8 cellular contexts compared by ENCODE assay signal in the genomic region with DNA sequence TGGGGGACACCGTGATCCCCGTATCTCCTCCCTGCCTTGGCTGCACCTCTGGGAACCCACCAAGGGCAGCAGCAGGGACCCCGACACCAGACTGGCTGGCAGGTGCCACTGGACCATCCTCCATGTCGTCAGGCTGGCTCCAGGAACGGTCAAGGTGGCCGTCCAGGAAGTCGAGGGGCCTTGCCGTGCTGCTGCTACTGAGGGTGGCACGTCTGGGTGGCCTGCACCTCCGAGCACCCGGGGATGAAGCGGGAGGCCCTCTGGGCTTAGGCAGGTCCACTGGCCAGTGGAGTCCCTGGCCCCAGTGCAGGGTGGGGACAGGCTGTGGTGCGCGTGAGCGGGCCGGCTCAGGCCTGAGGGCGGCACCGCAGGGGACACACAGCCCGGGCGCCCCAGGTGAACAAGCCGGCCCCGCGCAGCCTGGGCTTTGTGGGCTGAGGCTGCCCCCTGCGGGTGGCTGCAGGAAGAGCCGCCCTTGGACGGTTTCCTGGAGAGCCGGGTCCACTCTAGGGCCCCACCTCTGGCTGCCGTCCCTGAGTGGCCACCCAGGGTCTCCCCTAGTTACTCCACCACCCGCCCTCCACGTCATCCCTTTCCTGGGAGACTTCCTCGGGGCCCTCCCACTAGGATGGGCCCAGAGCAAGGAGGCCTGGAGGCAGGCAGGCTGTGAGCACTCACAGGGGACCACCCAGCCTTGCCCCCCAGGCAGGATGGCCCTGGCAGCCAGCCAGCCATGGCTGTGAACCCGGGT. TPM values are rescaled to one million over a fixed set of nuclear protein-coding genes. Genes with fewer than 3 reads are reported as not detected.
DNase-seq lines count a peak whose midpoint lies in the region; ATAC-seq and TF ChIP-seq lines count a peak whose summit lies in the region.

No MANE protein-coding gene starts in this region.

- peaks cover 7% of the 10 kb centered on the region for H3F3A ChIP-seq in smooth muscle cell (ENCODE audit: low read depth)

- intact Hi-C loops in left ventricle myocardium inferior (cut with micrococcal nuclease): loop anchor here (5.0 kb wide), 1 partner anchor 85 kb away; no protein-coding TSS in a partner anchor

- no peak overlapping the region for H2AFZ ChIP-seq in smooth muscle cell (ENCODE audit: low read depth)

- no peaks in the 10 kb centered on the region for H3K79me2 ChIP-seq in smooth muscle cell (ENCODE audit: low read depth)

- 52% methylated on average over 27 of the region's 32 CpGs for WGBS in smooth muscle cell (ENCODE audit: low lambda C conversion rate)

- DNase-seq in AG09309 (ENCODE audit: low read depth): no peak
- peak; percentile 87 for DNase-seq in GM19240 (ENCODE audit: insufficient read length, low spot score)
- peak; percentile 46 for DNase-seq in activated naive CD8-positive, alpha-beta T cell treated with anti-CD3 and anti-CD28 coated beads, Interleukin-2, amount 50 U/mL, for 16 hours (ENCODE audit: low read depth, low spot score)
- peak; percentile 68 for DNase-seq in left ventricle myocardium inferior
- peak; percentile 12 for DNase-seq in smooth muscle cell (lab: John Stamatoyannopoulos, UW; ENCODE audit: unreplicated experiment)

- H3K4me1 ChIP-seq in left ventricle myocardium inferior (peaks cover 39% of the 10 kb centered on the region), smooth muscle cell (ENCODE audit: low read depth) (no peaks in the 10 kb centered on the region)

- H3K36me3 ChIP-seq in left ventricle myocardium inferior (no peaks in the 10 kb centered on the region), smooth muscle cell (ENCODE audit: low read depth) (no peaks in the 10 kb centered on the region)

- peak; percentile 88 for ATAC-seq in SK-N-SH treated with all-trans-retinoic acid at 6 μM for 48 hours
- ATAC-seq in GM18519 (IDR thresholded peaks at IDR 0.05; ENCODE audit: low FRiP score, unreplicated experiment): no peak
- ATAC-seq in HG03565 (IDR thresholded peaks at IDR 0.05; ENCODE audit: unreplicated experiment): no peak

- H3K4me3 ChIP-seq in AG09309 (ENCODE audit: control insufficient read depth, low read depth, low read length): no peak overlapping the region
- H3K4me3 ChIP-seq in left ventricle myocardium inferior: no peak overlapping the region
- H3K4me3 ChIP-seq in smooth muscle cell: no peak overlapping the region

- H3K27me3 ChIP-seq in left ventricle myocardium inferior (ENCODE audit: low read depth): no peaks in the 10 kb centered on the region
- no peaks in the 10 kb centered on the region for H3K27me3 ChIP-seq in smooth muscle cell (ENCODE audit: low read depth)

- no peak overlapping the region for H3K9ac ChIP-seq in smooth muscle cell (ENCODE audit: low read depth)

- peaks cover 23% of the 10 kb centered on the region for H4K20me1 ChIP-seq in smooth muscle cell (ENCODE audit: low read depth)

- no peaks in the 10 kb centered on the region for H3K9me3 ChIP-seq in left ventricle myocardium inferior (replicated peaks)
- no peaks in the 10 kb centered on the region for H3K9me3 ChIP-seq in smooth muscle cell (replicated peaks; ENCODE audit: low read depth)

- no peak overlapping the region for H3K27ac ChIP-seq in left ventricle myocardium inferior (replicated peaks)
- H3K27ac ChIP-seq in smooth muscle cell (ENCODE audit: low read depth): no peak overlapping the region

- H3K4me2 ChIP-seq in smooth muscle cell: no peak overlapping the region

- TF ChIP-seq CTCF in AG09309 (IDR thresholded peaks at IDR 0.05; ENCODE audit: control insufficient read depth, insufficient read depth, low read depth, low read length, missing control alignments): peak; percentile 81
- peak; percentile 96 for TF ChIP-seq CTCF in left ventricle myocardium inferior (IDR thresholded peaks at IDR 0.05; ENCODE audit: borderline replicate concordance)
- TF ChIP-seq CTCF in smooth muscle cell (IDR thresholded peaks at IDR 0.05; ENCODE audit: borderline replicate concordance, insufficient read depth, poor library complexity, severe bottlenecking): peak; percentile 82

TF ChIP-seq in SK-N-SH treated with all-trans-retinoic acid at 6 μM for 48 hours, 23 proteins besides CTCF, POLR2A, EP300 and RAD21:
- no peak for TF ChIP-seq ZNF70 (CRISPR knock-in tag; IDR thresholded peaks at IDR 0.05)
- TF ChIP-seq, protein P1, sequence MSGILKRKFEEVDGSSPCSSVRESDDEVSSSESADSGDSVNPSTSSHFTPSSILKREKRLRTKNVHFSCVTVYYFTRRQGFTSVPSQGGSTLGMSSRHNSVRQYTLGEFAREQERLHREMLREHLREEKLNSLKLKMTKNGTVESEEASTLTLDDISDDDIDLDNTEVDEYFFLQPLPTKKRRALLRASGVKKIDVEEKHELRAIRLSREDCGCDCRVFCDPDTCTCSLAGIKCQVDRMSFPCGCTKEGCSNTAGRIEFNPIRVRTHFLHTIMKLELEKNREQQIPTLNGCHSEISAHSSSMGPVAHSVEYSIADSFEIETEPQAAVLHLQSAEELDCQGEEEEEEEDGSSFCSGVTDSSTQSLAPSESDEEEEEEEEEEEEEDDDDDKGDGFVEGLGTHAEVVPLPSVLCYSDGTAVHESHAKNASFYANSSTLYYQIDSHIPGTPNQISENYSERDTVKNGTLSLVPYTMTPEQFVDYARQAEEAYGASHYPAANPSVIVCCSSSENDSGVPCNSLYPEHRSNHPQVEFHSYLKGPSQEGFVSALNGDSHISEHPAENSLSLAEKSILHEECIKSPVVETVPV (CRISPR knock-in tag; IDR thresholded peaks at IDR 0.05): no peak
- no peak for TF ChIP-seq PATZ1 (CRISPR knock-in tag; IDR thresholded peaks at IDR 0.05; ENCODE audit: borderline replicate concordance)
- TF ChIP-seq ISL1 (CRISPR knock-in tag; IDR thresholded peaks at IDR 0.05): no peak
- TF ChIP-seq OSR1 (CRISPR knock-in tag; IDR thresholded peaks at IDR 0.05): no peak
TF ChIP-seq in SK-N-SH treated with all-trans-retinoic acid at 6 μM for 48 hours: peak in this region for 0.

RNA-seq across cellular contexts. Expression of gene ZC3H18, which starts 42.8 kb away (rescaled TPM):
- 21.3 TPM for total RNA-seq in left ventricle myocardium inferior
- 5.9 and 14.6 TPM in 2 replicates for total RNA-seq in smooth muscle cell
- polyA plus RNA-seq in smooth muscle cell: 30.4 and 36.1 TPM in 2 replicates
